Comparison of ENCODE assay signal across 23 cellular contexts in the genomic region with DNA sequence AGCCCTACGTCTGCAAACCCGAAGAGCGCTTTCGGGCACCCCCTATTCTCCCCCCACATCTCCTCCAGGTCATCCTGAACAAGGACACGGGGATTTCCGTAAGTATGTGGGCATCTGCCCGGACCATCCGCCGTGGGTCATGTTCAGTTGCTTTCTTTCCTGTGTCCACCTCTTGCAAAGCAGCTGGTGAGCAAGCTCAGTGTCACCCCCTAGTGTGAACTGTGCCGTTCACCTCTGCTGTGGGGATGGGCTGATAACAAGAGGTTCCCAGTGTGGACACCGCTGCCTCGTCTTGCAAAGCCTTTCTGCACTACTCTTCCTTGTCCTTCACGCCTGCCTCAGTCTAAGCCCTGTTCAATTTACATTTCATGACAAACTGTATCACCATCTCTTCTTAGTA. TPM values are rescaled to one million over a fixed set of nuclear protein-coding genes. Genes with fewer than 3 reads are reported as not detected.
DNase-seq lines count a peak whose midpoint lies in the region; ATAC-seq and TF ChIP-seq lines count a peak whose summit lies in the region.
"Had no signal": no experiment of that assay in that cellular context is flagged by ENCODE, and none has a peak within 500 bp of the region (broad histone marks: within the 10 kb centered on the region; RNA-seq: fewer than 3 reads in every experiment).

No MANE protein-coding gene starts in this region.

- no peak for TF ChIP-seq EP300 in suprapubic skin (IDR thresholded peaks at IDR 0.05)

- H3K9me3 Mint-ChIP-seq in activated T-cell treated with anti-CD3 and anti-CD28 coated beads, Interleukin-2, amount 50 U/mL, for 72 hours = no peaks in the 10 kb centered on the region
- H3K9me3 Mint-ChIP-seq in endothelial cell (ENCODE audit: unreplicated experiment) = no peaks in the 10 kb centered on the region
- H3K9me3 Mint-ChIP-seq: activated naive CD4-positive, alpha-beta T cell treated with anti-CD3 and anti-CD28 coated beads, Interleukin-2, amount 50 U/mL, for 24 hours; CD14-positive monocyte had no signal

- H3K36me3 Mint-ChIP-seq in activated T-cell treated with anti-CD3 and anti-CD28 coated beads, Interleukin-2, amount 50 U/mL, for 72 hours (ENCODE audit: insufficient read depth in 2 of 2) = peaks cover 26 to 48% of the 10 kb centered on the region in 2 donors
- peaks cover 12% of the 10 kb centered on the region for H3K36me3 Mint-ChIP-seq in T-helper 17 cell (ENCODE audit: low read depth)
- H3K36me3 Mint-ChIP-seq in endothelial cell (ENCODE audit: low read depth, unreplicated experiment) = peaks cover 54% of the 10 kb centered on the region

- ATAC-seq in activated T-cell treated with anti-CD3 and anti-CD28 coated beads, Interleukin-2, amount 50 U/mL, for 72 hours (replicated peaks in 1 of 2) = no peak
- ATAC-seq in T-helper 17 cell (no peak), psoas muscle (no peak)
- ATAC-seq: left lung had no signal

- no peak overlapping the region for H3K4me3 Mint-ChIP-seq in activated T-cell treated with anti-CD3 and anti-CD28 coated beads, Interleukin-2, amount 50 U/mL, for 72 hours
- H3K4me3 Mint-ChIP-seq in T-helper 17 cell (no peak overlapping the region), endothelial cell (ENCODE audit: unreplicated experiment) (peak overlapping the region; percentile 56)
- H3K4me3 Mint-ChIP-seq: activated naive CD4-positive, alpha-beta T cell treated with anti-CD3 and anti-CD28 coated beads, Interleukin-2, amount 50 U/mL, for 24 hours; CD14-positive monocyte had no signal

- 92% methylated on average over 13 of the region's 13 CpGs for WGBS in suprapubic skin
- WGBS in psoas muscle, 3 donors = 91 to 95% (median 92%) methylated on average over 13 of the region's 13 CpGs

- no peak for TF ChIP-seq CTCF in endothelial cell (IDR thresholded peaks at IDR 0.05; ENCODE audit: unreplicated experiment)
- TF ChIP-seq CTCF in suprapubic skin (IDR thresholded peaks at IDR 0.05) = no peak
- TF ChIP-seq CTCF in psoas muscle (IDR thresholded peaks at IDR 0.05) = no peak

- H3K4me1 ChIP-seq in suprapubic skin (peaks cover 18% of the 10 kb centered on the region), psoas muscle (peaks cover 8% of the 10 kb centered on the region)

- peak overlapping the region; percentile 29 for H3K27ac Mint-ChIP-seq in activated T-cell treated with anti-CD3 and anti-CD28 coated beads, Interleukin-2, amount 50 U/mL, for 72 hours
- H3K27ac Mint-ChIP-seq in T-helper 17 cell = peak overlapping the region; percentile 75
- no peak overlapping the region for H3K27ac Mint-ChIP-seq in endothelial cell (ENCODE audit: unreplicated experiment)
- H3K27ac Mint-ChIP-seq: activated naive CD4-positive, alpha-beta T cell treated with anti-CD3 and anti-CD28 coated beads, Interleukin-2, amount 50 U/mL, for 24 hours had no signal

- peaks cover 36% of the 10 kb centered on the region for H3K4me1 Mint-ChIP-seq in activated T-cell treated with anti-CD3 and anti-CD28 coated beads, Interleukin-2, amount 50 U/mL, for 72 hours (ENCODE audit: low read depth)
- H3K4me1 Mint-ChIP-seq in T-helper 17 cell (peaks cover 26% of the 10 kb centered on the region), endothelial cell (ENCODE audit: unreplicated experiment) (peaks cover 29% of the 10 kb centered on the region)

- H3K36me3 ChIP-seq in suprapubic skin (peaks cover 98% of the 10 kb centered on the region), psoas muscle (ENCODE audit: insufficient read depth in 1 of 2, low read depth in 1 of 2) (peaks cover 36 to 100% of the 10 kb centered on the region in 2 donors)

- no peak for TF ChIP-seq POLR2A in suprapubic skin (IDR thresholded peaks at IDR 0.05)

- no peaks in the 10 kb centered on the region for H3K27me3 ChIP-seq in suprapubic skin
- H3K27me3 ChIP-seq in psoas muscle (ENCODE audit: insufficient read depth in 3 of 3, low read length in 2 of 3) = no peaks in the 10 kb centered on the region
- H3K27me3 ChIP-seq: left lung had no signal

- no peaks in the 10 kb centered on the region for H3K9me3 ChIP-seq in T-helper 17 cell (ENCODE audit: control insufficient read depth, low read length, poor library complexity, severe bottlenecking)
- H3K9me3 ChIP-seq in suprapubic skin = no peaks in the 10 kb centered on the region
- H3K9me3 ChIP-seq in psoas muscle = no peaks in the 10 kb centered on the region
- H3K9me3 ChIP-seq: left lung had no signal

- intact Hi-C loops in psoas muscle (cut with DNase I) = no loop called here

- H3K27ac ChIP-seq in substantia nigra (ENCODE audit: low read depth, low read length, poor library complexity, severe bottlenecking) = peak overlapping the region; percentile 62
- H3K27ac ChIP-seq in suprapubic skin = no peak overlapping the region
- no peak overlapping the region for H3K27ac ChIP-seq in psoas muscle
- H3K27ac ChIP-seq: HL-60, left lung had no signal

- no peak for DNase-seq in activated T-cell treated with anti-CD3 and anti-CD28 coated beads, Interleukin-2, amount 50 U/mL, for 72 hours
- DNase-seq in activated T-cell treated with anti-CD3 and anti-CD28 coated beads for 4 hours (no peak), T-helper 17 cell (no peak), endothelial cell (ENCODE audit: low spot score) (no peak), substantia nigra (lab: John Stamatoyannopoulos, UW) (no peak), NCI-H226 (no peak), suprapubic skin (ENCODE audit: low spot score in 2 of 2) (no peak), psoas muscle (no peak)
- DNase-seq: ACHN; activated CD4-positive, alpha-beta T cell treated with anti-CD3 and anti-CD28 coated beads, Interleukin-2, amount 50 U/mL, for 4 hours; activated T-cell treated with anti-CD3 and anti-CD28 coated beads, Interleukin-2, amount 50 U/mL, for 1 hour; glutamatergic neuron; left lung; MM.1S; NCI-H146; NCI-H69; OCI-M1; SHP77; small intestine; stimulated activated CD4-positive, alpha-beta T cell treated with anti-CD3 and anti-CD28 coated beads, Interleukin-4, amount 100 ng/mL, for 1 hour had no signal

- H3K4me3 ChIP-seq in suprapubic skin (no peak overlapping the region), psoas muscle (no peak overlapping the region)
- H3K4me3 ChIP-seq: left lung had no signal

- no peaks in the 10 kb centered on the region for H3K27me3 Mint-ChIP-seq in activated T-cell treated with anti-CD3 and anti-CD28 coated beads, Interleukin-2, amount 50 U/mL, for 72 hours (ENCODE audit: low read depth)
- H3K27me3 Mint-ChIP-seq in T-helper 17 cell (no peaks in the 10 kb centered on the region), endothelial cell (ENCODE audit: unreplicated experiment) (peaks cover 8% of the 10 kb centered on the region)
- H3K27me3 Mint-ChIP-seq: activated naive CD4-positive, alpha-beta T cell treated with anti-CD3 and anti-CD28 coated beads, Interleukin-2, amount 50 U/mL, for 24 hours had no signal

RNA-seq across cellular contexts. Expression of gene PRKAB1, which starts 8.6 kb away (rescaled TPM):
- 10 to 100 TPM; 52.3 to 63.7 TPM for total RNA-seq in activated T-cell treated with anti-CD3 and anti-CD28 coated beads, Interleukin-2, amount 50 U/mL, for 72 hours
- total RNA-seq in T-helper 17 cell = 10 to 100 TPM; 20.4 to 28.2 TPM
- total RNA-seq in endothelial cell (ENCODE audit: unreplicated experiment) = 28.5 TPM
- 10 to 100 TPM; 11.3 to 28.6 (median 15.1) TPM for total RNA-seq in suprapubic skin
- total RNA-seq in psoas muscle = 10 to 100 TPM in 2 of 4 donors, 1 to 10 TPM in 2; 9.0 to 16.7 (median 10.9) TPM
- 10 to 100 TPM; 11.7 to 14.9 (median 11.9) TPM for polyA plus RNA-seq in psoas muscle
